Comparison of ENCODE assay signal across 14 cellular contexts in genomic region chr1:181189245-181189644, GRCh38.
DNase-seq lines count a peak whose midpoint lies in the region; ATAC-seq, FAIRE-seq and TF ChIP-seq lines count a peak whose summit lies in the region.
"Had no signal": no experiment of that assay in that cellular context is flagged by ENCODE, and none has a peak within 500 bp of the region (broad histone marks: within the 10 kb centered on the region; RNA-seq: fewer than 3 reads in every experiment).

No MANE protein-coding gene starts in this region.

- no peak for ATAC-seq in A549
- peak; percentile 12 for ATAC-seq in GM19438 (IDR thresholded peaks at IDR 0.05; ENCODE audit: low read depth, unreplicated experiment)

- no peak overlapping the region for H3K4me2 ChIP-seq in A549
- H3K4me2 ChIP-seq in neural cell (ENCODE audit: low read length): no peak overlapping the region

- no peaks in the 10 kb centered on the region for H3K9me2 ChIP-seq in neural cell (ENCODE audit: insufficient read depth, low read length)
- H3K9me2 ChIP-seq: SK-N-SH had no signal

- H3K27me3 ChIP-seq in duodenal mucosa (ENCODE audit: control insufficient read depth in 1 of 2, insufficient read depth in 2 of 2, low read length in 2 of 2) (peaks cover 0 to 9% of the 10 kb centered on the region in 2 donors), neural cell (ENCODE audit: insufficient read depth, low read depth, low read length) (no peaks in the 10 kb centered on the region)

- H3F3A ChIP-seq in neural cell (ENCODE audit: insufficient read depth, low read length, poor library complexity, severe bottlenecking): no peaks in the 10 kb centered on the region

- H3K36me3 ChIP-seq in duodenal mucosa (ENCODE audit: control insufficient read depth in 1 of 2, insufficient read depth in 2 of 2, low read length in 2 of 2): no peaks in the 10 kb centered on the region
- no peaks in the 10 kb centered on the region for H3K36me3 ChIP-seq in neural cell (ENCODE audit: insufficient read depth, low read length)
- H3K36me3 ChIP-seq: MG63 had no signal

- TF ChIP-seq EP300 in A549 (IDR thresholded peaks at IDR 0.05) (no peak), neural cell (conservative IDR thresholded peaks at IDR 0.05; ENCODE audit: poor library complexity, severe bottlenecking) (no peak)

- H3K4me1 ChIP-seq in A549: no peaks in the 10 kb centered on the region
- peaks cover 6 to 7% of the 10 kb centered on the region in 2 donors for H3K4me1 ChIP-seq in duodenal mucosa (ENCODE audit: control insufficient read depth in 1 of 2, insufficient read depth in 2 of 2, low read length in 2 of 2)

- H3K9me3 ChIP-seq in A549: no peaks in the 10 kb centered on the region
- H3K9me3 ChIP-seq in duodenal mucosa (ENCODE audit: control insufficient read depth in 1 of 2, low read length in 2 of 2): no peaks in the 10 kb centered on the region
- H3K9me3 ChIP-seq in neural cell (ENCODE audit: low read length): no peaks in the 10 kb centered on the region
- H3K9me3 ChIP-seq: MG63, SK-N-SH had no signal

- no peak for TF ChIP-seq CTCF in A549 (IDR thresholded peaks at IDR 0.05)
- TF ChIP-seq CTCF in neural cell (IDR thresholded peaks at IDR 0.05; ENCODE audit: poor library complexity, severe bottlenecking): no peak

- no peaks in the 10 kb centered on the region for H3K79me2 ChIP-seq in neural cell (replicated peaks; ENCODE audit: insufficient read depth, low read length)

- H3K4me3 ChIP-seq in A549 (no peak overlapping the region), duodenal mucosa (ENCODE audit: low read depth in 1 of 2, low read length in 2 of 2) (peak overlapping the region; percentile 6 to 54), neural cell (ENCODE audit: low read length) (no peak overlapping the region)
- H3K4me3 ChIP-seq: GM12878, MG63 had no signal

- no peak for FAIRE-seq in A549 (lab: Jason Lieb, UNC)
- FAIRE-seq: GM12878 had no signal

- CTCF ChIA-PET in A549 (lab: Yijun Ruan, JAX): interaction anchor here (0.6 to 12.0 kb wide), 32 partner anchors 9 to 1173 kb away, joined by 3 to 188 read pairs (median 6); no protein-coding TSS in a partner anchor

- H3K27ac ChIP-seq in A549 (no peak overlapping the region), duodenal mucosa (ENCODE audit: low read depth, low read length) (no peak overlapping the region), neural cell (ENCODE audit: low read length) (no peak overlapping the region)
- H3K27ac ChIP-seq: C4-2B had no signal

- TF ChIP-seq RAD21 in A549 (conservative IDR thresholded peaks at IDR 0.05 in 1 of 2, IDR thresholded peaks at IDR 0.05 in 1 of 2) (no peak), neural cell (conservative IDR thresholded peaks at IDR 0.05) (no peak)

- WGBS in A549 (ENCODE audit: missing lambda C conversion rate): 68% methylated on average over 7 of the region's 7 CpGs

- H3K9ac ChIP-seq in duodenal mucosa (ENCODE audit: low read depth in 1 of 2, low read length in 2 of 2): no peak overlapping the region
- H3K9ac ChIP-seq in neural cell (ENCODE audit: low read length): peak overlapping the region; percentile 42
- H3K9ac ChIP-seq: SK-N-SH had no signal

- no peak for TF ChIP-seq POLR2A in A549 (IDR thresholded peaks at IDR 0.05; ENCODE audit: low read length)

- POLR2A ChIA-PET in A549 (lab: Yijun Ruan, JAX): no interaction called here

- no peak for DNase-seq in A549 (ENCODE audit: low read depth in 1 of 2, low spot score in 1 of 2)
- DNase-seq in inferior parietal cortex (ENCODE audit: extremely low spot score): no peak
- no peak for DNase-seq in COLO829 (ENCODE audit: low spot score)
- DNase-seq in NCI-H187 treated with DMSO at 0.1 percent for 48 hours (lab: John Stamatoyannopoulos, UW): no peak
- DNase-seq: DMS 273 treated with DMSO at 0.1 percent for 48 hours, NCI-H2029 treated with DMSO at 0.1 percent for 48 hours, NCI-H446 treated with DMSO at 0.1 percent for 48 hours had no signal

- H2AFZ ChIP-seq in neural cell (ENCODE audit: low read depth, low read length): no peak overlapping the region

- H4K20me1 ChIP-seq in neural cell (ENCODE audit: insufficient read depth): no peaks in the 10 kb centered on the region

TF ChIP-seq in A549, 52 proteins besides CTCF, POLR2A, EP300 and RAD21:
- TF ChIP-seq JUNB (IDR thresholded peaks at IDR 0.05): no peak
- TF ChIP-seq HOXA7 (CRISPR knock-in tag; IDR thresholded peaks at IDR 0.05): no peak
- TF ChIP-seq MAFK (IDR thresholded peaks at IDR 0.05; ENCODE audit: partially characterized antibody): peak; percentile 92
- no peak for TF ChIP-seq NPAS2 (CRISPR knock-in tag; IDR thresholded peaks at IDR 0.05; ENCODE audit: borderline replicate concordance)
- TF ChIP-seq USF2 (IDR thresholded peaks at IDR 0.05): no peak

TF ChIP-seq in neural cell, 6 proteins besides CTCF, POLR2A, EP300 and RAD21:
- TF ChIP-seq MXI1 (conservative IDR thresholded peaks at IDR 0.05; ENCODE audit: poor library complexity, severe bottlenecking) (no peak), POLR2AphosphoS5 (IDR thresholded peaks at IDR 0.05) (no peak), REST (IDR thresholded peaks at IDR 0.05; ENCODE audit: borderline replicate concordance) (no peak), TAF1 (IDR thresholded peaks at IDR 0.05; ENCODE audit: low read depth) (no peak), EZH2 (IDR thresholded peaks at IDR 0.05; ENCODE audit: borderline replicate concordance, insufficient read depth, low read length, poor library complexity, severe bottlenecking) (no peak), SMC3 (conservative IDR thresholded peaks at IDR 0.05; ENCODE audit: poor library complexity) (no peak)

Comparison
In these comparisons a context has a peak if more than half of its experiments do, and no peak if none do; other contexts are left out.
1. H3K4me3 ChIP-seq: peak in duodenal mucosa (2 of 2); none in A549 (single experiment) and neural cell (single experiment).